In the genomic region with DNA sequence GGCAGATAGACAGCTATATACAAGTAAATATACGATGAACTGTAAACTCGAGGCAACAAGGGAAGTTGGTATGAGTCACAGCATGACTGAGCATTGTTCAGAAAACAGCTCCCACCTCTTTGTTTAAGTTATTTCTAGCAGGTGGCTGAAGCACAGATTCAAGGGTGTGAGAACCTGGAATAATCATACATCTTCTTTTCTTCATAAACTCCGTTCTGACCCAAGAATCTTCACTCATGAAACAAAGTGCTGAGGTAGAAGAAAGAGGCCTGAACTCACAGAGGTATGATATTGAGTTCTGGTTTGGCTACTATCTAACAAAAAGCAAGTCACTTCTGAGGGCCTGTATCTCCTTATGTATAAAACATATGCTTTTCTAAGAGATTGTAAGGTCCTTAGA, we compare ENCODE assay signal across 11 cellular contexts.
DNase-seq lines count a peak whose midpoint lies in the region; ATAC-seq and TF ChIP-seq lines count a peak whose summit lies in the region.
"Had no signal": no experiment of that assay in that cellular context is flagged by ENCODE, and none has a peak within 500 bp of the region (broad histone marks: within the 10 kb centered on the region; RNA-seq: fewer than 3 reads in every experiment).

No MANE protein-coding gene starts in this region.

- peak; percentile 53 for ATAC-seq in GM18511 (IDR thresholded peaks at IDR 0.05; ENCODE audit: unreplicated experiment)
- ATAC-seq in psoas muscle: no peak

- POLR2A ChIA-PET in CD4-positive, alpha-beta memory T cell (lab: Charles Lee; ENCODE audit: partially characterized antibody): no interaction called here

- CTCF ChIA-PET in mammary epithelial cell (lab: Charles Lee; ENCODE audit: low non-redundant PET): no interaction called here
- CTCF ChIA-PET in CD4-positive, alpha-beta memory T cell (lab: Charles Lee; ENCODE audit: partially characterized antibody): no interaction called here

- H3K27ac ChIP-seq in mammary epithelial cell (ENCODE audit: insufficient read depth, low read depth, low read length) (peak overlapping the region; percentile 45), psoas muscle (peak overlapping the region; percentile 83), H9 (ENCODE audit: insufficient read length, low read depth, low read length) (no peak overlapping the region)
- H3K27ac ChIP-seq in CD4-positive, alpha-beta memory T cell (ENCODE audit: low read depth, low read length): no peak overlapping the region
- H3K27ac ChIP-seq: vagina had no signal

- H2AK5ac ChIP-seq in H9 (ENCODE audit: insufficient read length, low read length): no peak overlapping the region

- H3K27ac Mint-ChIP-seq in CD4-positive, alpha-beta memory T cell: no peak overlapping the region
- no peak overlapping the region for H3K27ac Mint-ChIP-seq in H9
- H3K27ac Mint-ChIP-seq: nephron progenitor cell had no signal

- H3K9me3 ChIP-seq in MG63: peaks cover 2% of the 10 kb centered on the region; the same call in 1 of the 2 replicates
- H3K9me3 ChIP-seq in mammary epithelial cell (replicated peaks; ENCODE audit: insufficient read depth, low read length): no peaks in the 10 kb centered on the region
- no peaks in the 10 kb centered on the region for H3K9me3 ChIP-seq in psoas muscle
- H3K9me3 ChIP-seq in CD4-positive, alpha-beta memory T cell (ENCODE audit: control insufficient read depth in 1 of 2, low read length in 2 of 2): no peaks in the 10 kb centered on the region
- H3K9me3 ChIP-seq in H9 (ENCODE audit: control insufficient read depth, low read depth, low read length): no peaks in the 10 kb centered on the region
- H3K9me3 ChIP-seq: vagina had no signal

- H3K36me3 Mint-ChIP-seq in CD4-positive, alpha-beta memory T cell: no peaks in the 10 kb centered on the region
- H3K36me3 Mint-ChIP-seq in H9 (ENCODE audit: insufficient read depth in 1 of 3, low read depth in 3 of 3): peaks cover 0 to 5% (median 1%) of the 10 kb centered on the region in 3 experiments; a peak in 4 of 7 replicates

- H3K23ac ChIP-seq in H9 (ENCODE audit: insufficient read length, low read depth, low read length): no peak overlapping the region

- H2BK5ac ChIP-seq in H9 (ENCODE audit: insufficient read length, low read length): no peak overlapping the region

- no peak overlapping the region for H2BK15ac ChIP-seq in H9 (ENCODE audit: low read depth, low read length)

- peak overlapping the region; percentile 1 for H3K4me2 ChIP-seq in mammary epithelial cell (ENCODE audit: insufficient read depth, low read depth, low read length)
- H3K4me2 ChIP-seq in H9 (ENCODE audit: insufficient read depth, insufficient read length, low read length): no peak overlapping the region

- no peak overlapping the region for H2BK20ac ChIP-seq in H9 (ENCODE audit: low read depth, low read length, poor library complexity, severe bottlenecking)

- no peaks in the 10 kb centered on the region for H4K20me1 ChIP-seq in mammary epithelial cell (ENCODE audit: insufficient read depth, low read length)
- no peaks in the 10 kb centered on the region for H4K20me1 ChIP-seq in H9 (ENCODE audit: control insufficient read depth, insufficient read depth, insufficient read length)

- H4K8ac ChIP-seq in H9 (replicated peaks; ENCODE audit: insufficient read length, low read depth, low read length): no peak overlapping the region

- H4K91ac ChIP-seq in H9 (ENCODE audit: insufficient read length, low read depth, low read length): no peak overlapping the region

- H3K23me2 ChIP-seq in H9 (ENCODE audit: insufficient read length, low read depth, low read length, poor library complexity, severe bottlenecking): no peaks in the 10 kb centered on the region

- peaks cover 5 to 8% of the 10 kb centered on the region in 2 donors for H3K27me3 Mint-ChIP-seq in CD4-positive, alpha-beta memory T cell
- H3K27me3 Mint-ChIP-seq in H9 (ENCODE audit: low read depth): peaks cover 9% of the 10 kb centered on the region

- H2BK12ac ChIP-seq in H9 (ENCODE audit: insufficient read length, low read depth, low read length): no peak overlapping the region

- in situ Hi-C loops in mammary epithelial cell (cut with MboI; ENCODE audit: low sequenced_read_pairs in 2 of 2): no loop called here

- H2BK120ac ChIP-seq in H9 (ENCODE audit: low read depth, low read length, poor library complexity, severe bottlenecking): no peak overlapping the region

- no TSS peak for BruUV-seq in mammary epithelial cell (replicated peaks; lab: Mats Ljungman, UMichigan)

- H3K36me3 ChIP-seq in MG63 (no peaks in the 10 kb centered on the region), mammary epithelial cell (ENCODE audit: insufficient read depth, low read length) (no peaks in the 10 kb centered on the region), psoas muscle (ENCODE audit: insufficient read depth in 1 of 2, low read depth in 1 of 2) (no peaks in the 10 kb centered on the region)
- no peaks in the 10 kb centered on the region for H3K36me3 ChIP-seq in CD4-positive, alpha-beta memory T cell (ENCODE audit: insufficient read depth, low read length)
- H3K36me3 ChIP-seq: vagina had no signal

- H3K4me3 ChIP-seq in MG63: no peak overlapping the region
- no peak overlapping the region for H3K4me3 ChIP-seq in mammary epithelial cell (replicated peaks in 1 of 3; ENCODE audit: insufficient read depth in 1 of 3, low read depth in 2 of 3, low read length in 3 of 3)
- peak overlapping the region; percentile 19 for H3K4me3 ChIP-seq in psoas muscle
- no peak overlapping the region for H3K4me3 ChIP-seq in CD4-positive, alpha-beta memory T cell (ENCODE audit: low read length in 2 of 2)
- H3K4me3 ChIP-seq: vagina had no signal

- intact Hi-C loops in mammary epithelial cell (cut with micrococcal nuclease) (no loop called here), psoas muscle (cut with DNase I) (loop anchor here in 1 of 2 donors (2.0 kb wide), 1 partner anchor 46 kb away; no protein-coding TSS in a partner anchor)
- intact Hi-C loops in CD4-positive, alpha-beta memory T cell (cut with micrococcal nuclease): no loop called here

- no peak overlapping the region for H3K4ac ChIP-seq in H9 (ENCODE audit: low read depth, low read length)

- no peak overlapping the region for H3K18ac ChIP-seq in H9 (ENCODE audit: insufficient read length, low read depth, low read length)

- H2AFZ ChIP-seq in mammary epithelial cell (ENCODE audit: low read depth, low read length) (no peak overlapping the region), H9 (ENCODE audit: low read length) (no peak overlapping the region)

- DNase-seq in MG63: peak; percentile 18
- peak; percentile 66 for DNase-seq in mammary epithelial cell
- no peak for DNase-seq in psoas muscle
- DNase-seq in CD4-positive, alpha-beta memory T cell: no peak
- no peak for DNase-seq in H9
- DNase-seq in HuH-7.5 (ENCODE audit: low spot score): no peak
- DNase-seq: amygdala; nephron progenitor cell; stimulated activated CD4-positive, alpha-beta T cell treated with anti-CD3 and anti-CD28 coated beads, Interleukin-12 subunit alpha, Interleukin-12 subunit beta, amount 100 ng/mL, for 4 hours had no signal

- H3K4me1 ChIP-seq in mammary epithelial cell (ENCODE audit: insufficient read depth, low read length) (peaks cover 33% of the 10 kb centered on the region), psoas muscle (peaks cover 36% of the 10 kb centered on the region), H9 (ENCODE audit: insufficient read depth, low read length) (peaks cover 5% of the 10 kb centered on the region)
- H3K4me1 ChIP-seq in CD4-positive, alpha-beta memory T cell (ENCODE audit: insufficient read depth, low read length): no peaks in the 10 kb centered on the region

- no peak overlapping the region for H3K56ac ChIP-seq in H9 (ENCODE audit: insufficient read length, low read depth, low read length)

- H3K14ac ChIP-seq in H9 (ENCODE audit: insufficient read depth, low read length): no peak overlapping the region

- H3K27me3 ChIP-seq in MG63: no peaks in the 10 kb centered on the region
- no peaks in the 10 kb centered on the region for H3K27me3 ChIP-seq in mammary epithelial cell (ENCODE audit: insufficient read depth, low read length)
- no peaks in the 10 kb centered on the region for H3K27me3 ChIP-seq in psoas muscle (ENCODE audit: insufficient read depth in 3 of 3, low read length in 2 of 3)
- H3K27me3 ChIP-seq in CD4-positive, alpha-beta memory T cell (ENCODE audit: insufficient read depth, low read length): no peaks in the 10 kb centered on the region
- H3K27me3 ChIP-seq in H9 (ENCODE audit: insufficient read depth, low read length): no peaks in the 10 kb centered on the region
- H3K27me3 ChIP-seq: vagina had no signal

- no peak overlapping the region for H3K4me3 Mint-ChIP-seq in CD4-positive, alpha-beta memory T cell
- no peak overlapping the region for H3K4me3 Mint-ChIP-seq in H9
- H3K4me3 Mint-ChIP-seq: nephron progenitor cell had no signal

- WGBS in mammary epithelial cell (ENCODE audit: low coverage, missing lambda C conversion rate): 18% methylated on average over 3 of the region's 3 CpGs
- WGBS in psoas muscle, 3 donors: 62 to 71% (median 67%) methylated on average over 3 of the region's 3 CpGs
- no CpG with 5 or more reads among the region's 3 CpGs for WGBS in H9 (ENCODE audit: extremely low coverage, insufficient read length, low lambda C conversion rate)

- dilution Hi-C loops in mammary epithelial cell (cut with HindIII; ENCODE audit: low sequenced_read_pairs): no loop called here

- H3K9ac ChIP-seq in mammary epithelial cell (ENCODE audit: insufficient read depth, low read length) (no peak overlapping the region), H9 (ENCODE audit: extremely low read depth, insufficient read length, low read length) (no peak overlapping the region)

- H3K79me1 ChIP-seq in H9 (ENCODE audit: insufficient read depth, low read depth, low read length, poor library complexity, severe bottlenecking): no peaks in the 10 kb centered on the region

- no peak overlapping the region for H4K5ac ChIP-seq in H9 (ENCODE audit: insufficient read length, low read depth, low read length)

- peaks cover 0 to 2% (median 0%) of the 10 kb centered on the region in 8 donors for H3K9me3 Mint-ChIP-seq in CD4-positive, alpha-beta memory T cell
- peaks cover 4 to 5% of the 10 kb centered on the region in 2 experiments; a peak in 4 of 5 replicates for H3K9me3 Mint-ChIP-seq in H9

- H3K4me1 Mint-ChIP-seq in CD4-positive, alpha-beta memory T cell: no peaks in the 10 kb centered on the region
- peaks cover 10 to 23% of the 10 kb centered on the region in 2 experiments; a peak in 3 of 4 replicates for H3K4me1 Mint-ChIP-seq in H9

- TF ChIP-seq CTCF in mammary epithelial cell (conservative IDR thresholded peaks at IDR 0.05 in 1 of 2, IDR thresholded peaks at IDR 0.05 in 1 of 2; ENCODE audit: extremely low read depth in 1 of 2, insufficient read depth in 1 of 2, low read depth in 1 of 2, low read length in 2 of 2) (no peak), psoas muscle (IDR thresholded peaks at IDR 0.05) (no peak), H9 (conservative IDR thresholded peaks at IDR 0.05) (no peak)

- no peak overlapping the region for H3T11ph ChIP-seq in H9 (ENCODE audit: low read length)

- H3K79me2 ChIP-seq in mammary epithelial cell (ENCODE audit: insufficient read depth, low read length) (no peaks in the 10 kb centered on the region), H9 (ENCODE audit: insufficient read depth, low read length) (no peaks in the 10 kb centered on the region)

Comparison
In these comparisons a context has a peak if more than half of its experiments do, and no peak if none do; other contexts are left out.
1. DNase-seq: peak in MG63 (single experiment) and mammary epithelial cell (single experiment); none in psoas muscle (0 of 2), CD4-positive, alpha-beta memory T cell (0 of 5), H9 (single experiment) and HuH-7.5 (single experiment).
2. H3K27ac ChIP-seq: peak in mammary epithelial cell (single experiment) and psoas muscle (single experiment); none in CD4-positive, alpha-beta memory T cell (single experiment) and H9 (single experiment).